12 cellular contexts compared by ENCODE assay signal in genomic region chr14:57038689-57039088, GRCh38.
DNase-seq lines count a peak whose midpoint lies in the region; ATAC-seq lines count a peak whose summit lies in the region.
"Had no signal": no experiment of that assay in that cellular context is flagged by ENCODE, and none has a peak within 500 bp of the region (broad histone marks: within the 10 kb centered on the region; RNA-seq: fewer than 3 reads in every experiment).

No MANE protein-coding gene starts in this region.

- H3K9me3 Mint-ChIP-seq in naive B cell, result peaks cover 5 to 30% (median 14%) of the 10 kb centered on the region in 7 donors
- H3K9me3 Mint-ChIP-seq: activated T-cell treated with anti-CD3 and anti-CD28 coated beads, Interleukin-2, amount 50 U/mL, for 24 hours had no signal

- peak overlapping the region; percentile 24 to 93 (median 82) for H3K27ac Mint-ChIP-seq in naive B cell
- H3K27ac Mint-ChIP-seq: activated naive CD8-positive, alpha-beta T cell; activated T-cell treated with anti-CD3 and anti-CD28 coated beads, Interleukin-2, amount 50 U/mL, for 24 hours had no signal

- H3K4me1 Mint-ChIP-seq in naive B cell, result peaks cover 13 to 18% (median 16%) of the 10 kb centered on the region in 3 donors

- DNase-seq in NAMALWA (ENCODE audit: low spot score), result peak; percentile 31
- peak; percentile 28 for DNase-seq in naive B cell
- no peak for DNase-seq in Right ventricle myocardium superior
- DNase-seq in SHP77 (lab: John Stamatoyannopoulos, UW), result no peak
- no peak for DNase-seq in NCI-H2196 (lab: John Stamatoyannopoulos, UW; ENCODE audit: unreplicated experiment)
- DNase-seq: activated T-cell treated with anti-CD3 and anti-CD28 coated beads, Interleukin-2, amount 50 U/mL, for 24 hours; DMS 273 treated with DMSO at 0.1 percent for 48 hours; NCI-H1048; stimulated activated CD4-positive, alpha-beta T cell treated with anti-CD3 and anti-CD28 coated beads, Interleukin-15, amount 100 ng/mL, for 24 hours had no signal

- H3K36me3 Mint-ChIP-seq in naive B cell, result peaks cover 0 to 14% of the 10 kb centered on the region in 2 donors
- H3K36me3 Mint-ChIP-seq: activated naive CD8-positive, alpha-beta T cell had no signal

- H3K4me3 Mint-ChIP-seq in naive B cell, result peak overlapping the region; percentile 3 to 75 (median 58)
- H3K4me3 Mint-ChIP-seq: activated naive CD8-positive, alpha-beta T cell; activated T-cell treated with anti-CD3 and anti-CD28 coated beads, Interleukin-2, amount 50 U/mL, for 24 hours had no signal

- intact Hi-C loops in Right ventricle myocardium superior (cut with DNase I), result no loop called here

- H3K27me3 Mint-ChIP-seq in naive B cell, result peaks cover 0 to 9% (median 5%) of the 10 kb centered on the region in 3 donors

- ATAC-seq in GM18861 (IDR thresholded peaks at IDR 0.05; ENCODE audit: unreplicated experiment), result peak; percentile 74
- ATAC-seq in HG03025 (IDR thresholded peaks at IDR 0.05; ENCODE audit: low FRiP score, unreplicated experiment), result peak; percentile 72
- ATAC-seq in naive B cell (ENCODE audit: low read depth in 2 of 2), result peak; percentile 96 to 99
- ATAC-seq in Right ventricle myocardium superior (ENCODE audit: poor library complexity), result no peak

Comparison
In these comparisons a context has a peak if more than half of its experiments do, and no peak if none do; other contexts are left out.
1. DNase-seq: peak in NAMALWA (single experiment) and naive B cell (single experiment); none in Right ventricle myocardium superior (single experiment), SHP77 (0 of 2) and NCI-H2196 (single experiment).